ENCODE assay signal across 23 cellular contexts in genomic region chr12:120787889-120788288, GRCh38.
"Had no signal": no experiment of that assay in that cellular context is flagged by ENCODE, and none has a peak within 500 bp of the region (broad histone marks: within the 10 kb centered on the region; RNA-seq: fewer than 3 reads in every experiment).

No MANE protein-coding gene starts in this region.

- ATAC-seq: effector memory CD8-positive, alpha-beta T cell; gastroesophageal sphincter; left lobe of liver; lower lobe of right lung; psoas muscle had no signal

- H3K4me3 Mint-ChIP-seq: dendritic cell treated with granulocyte-macrophage colony-stimulating factor and Interleukin-4, amounts not matched to agents 40 ng/mL and 50 ng/mL, for 4 days; effector memory CD8-positive, alpha-beta T cell; naive B cell; nephron progenitor cell had no signal

- H3K27ac ChIP-seq: epithelial cell of prostate, esophagus muscularis mucosa, gastroesophageal sphincter, hepatocyte, lower lobe of right lung, neutrophil, psoas muscle, suprapubic skin, thyroid gland, upper lobe of left lung, uterus had no signal

- H3K9me3 ChIP-seq: esophagus muscularis mucosa, gastroesophageal sphincter, lower lobe of right lung, neutrophil, psoas muscle, suprapubic skin, thyroid gland, upper lobe of left lung, uterus had no signal

- H3K27me3 ChIP-seq: esophagus muscularis mucosa, gastroesophageal sphincter, hepatocyte, neutrophil, suprapubic skin, thyroid gland, upper lobe of left lung, uterus had no signal

- H3K4me3 ChIP-seq: esophagus muscularis mucosa, gastroesophageal sphincter, hepatocyte, lower lobe of right lung, psoas muscle, suprapubic skin, thyroid gland, upper lobe of left lung, uterus had no signal

- DNase-seq: cerebellar nuclear complex; effector memory CD8-positive, alpha-beta T cell; glutamatergic neuron; lower lobe of right lung; mesendoderm; naive B cell; nephron progenitor cell; psoas muscle; retina; small intestine; stimulated activated CD4-positive, alpha-beta T cell treated with anti-CD3 and anti-CD28 coated beads, Interleukin-12 subunit alpha, Interleukin-12 subunit beta, amount 100 ng/mL, for 4 hours; stimulated activated naive CD4-positive, alpha-beta T cell treated with Interleukin-2 at 50 U/mL for 16 hours; thyroid gland; upper lobe of left lung; uterus had no signal

- H3K27me3 Mint-ChIP-seq: dendritic cell treated with granulocyte-macrophage colony-stimulating factor and Interleukin-4, amounts not matched to agents 40 ng/mL and 50 ng/mL, for 4 days; effector memory CD8-positive, alpha-beta T cell; naive B cell had no signal

- H3K4me1 ChIP-seq: uterus had no signal

- H3K36me3 ChIP-seq: uterus had no signal

- H3K27ac Mint-ChIP-seq: dendritic cell treated with granulocyte-macrophage colony-stimulating factor and Interleukin-4, amounts not matched to agents 40 ng/mL and 50 ng/mL, for 4 days; nephron progenitor cell had no signal

- H3K4me1 Mint-ChIP-seq: nephron progenitor cell had no signal

- H3K9me3 Mint-ChIP-seq: dendritic cell treated with granulocyte-macrophage colony-stimulating factor and Interleukin-4, amounts not matched to agents 40 ng/mL and 50 ng/mL, for 4 days; effector memory CD8-positive, alpha-beta T cell; naive B cell had no signal
